In the genomic region with DNA sequence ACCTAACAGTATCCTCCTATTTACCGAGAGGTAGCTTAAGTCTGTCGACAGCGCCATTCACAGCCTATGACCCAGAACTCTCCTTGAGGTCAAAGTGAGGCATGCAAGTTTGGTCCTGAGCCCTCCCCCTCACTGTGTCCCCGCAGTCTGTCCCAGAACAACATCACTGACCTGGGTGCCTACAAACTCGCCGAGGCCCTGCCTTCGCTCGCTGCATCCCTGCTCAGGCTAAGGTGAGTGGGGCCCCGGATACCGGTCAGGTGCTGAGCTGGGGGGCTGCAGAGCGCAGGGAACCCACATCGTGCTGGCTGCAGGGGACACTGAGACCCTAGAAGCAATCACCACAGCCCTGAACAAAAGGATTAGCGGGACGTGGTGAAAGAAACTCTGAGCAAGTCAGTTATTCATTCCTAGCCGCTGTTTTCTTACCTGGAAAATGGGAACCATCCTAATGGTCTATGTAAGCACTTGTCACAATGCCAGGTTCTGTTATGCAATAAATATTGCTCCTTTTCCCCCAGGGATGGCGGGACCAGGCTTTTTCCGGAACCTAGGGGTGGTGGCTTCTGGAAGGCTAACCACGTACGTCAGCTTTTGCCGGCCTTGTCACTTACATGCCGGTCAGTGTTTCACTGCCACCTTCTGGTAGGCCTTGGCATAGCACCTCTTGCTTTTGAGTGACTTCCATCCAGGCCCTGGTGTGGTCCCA, we compare ENCODE assay signal across 8 cellular contexts. TPM values are rescaled to one million over a fixed set of nuclear protein-coding genes. Genes with fewer than 3 reads are reported as not detected.
DNase-seq lines count a peak whose midpoint lies in the region; ATAC-seq and TF ChIP-seq lines count a peak whose summit lies in the region.

No MANE protein-coding gene starts in this region.

- no peaks in the 10 kb centered on the region for H3K9me3 ChIP-seq in lung (ENCODE audit: control insufficient read depth in 2 of 2, insufficient read depth in 1 of 2, low read length in 1 of 2)

- no peaks in the 10 kb centered on the region for H3K27me3 ChIP-seq in dorsolateral prefrontal cortex
- H3K27me3 ChIP-seq in lung (ENCODE audit: control insufficient read depth, insufficient read depth) = no peaks in the 10 kb centered on the region

- WGBS in lung, 2 donors = 47 to 55% methylated on average over 21 of the region's 21 CpGs

- DNase-seq in DMS53 (lab: John Stamatoyannopoulos, UW) = peak; percentile 91
- DNase-seq in NCI-H526 (lab: John Stamatoyannopoulos, UW) = peak; percentile 87 to 97
- peak; percentile 73 for DNase-seq in activated CD4-positive, alpha-beta T cell treated with anti-CD3 and anti-CD28 coated beads, Interleukin-2, amount 50 U/mL, for 1 hour
- DNase-seq in dorsolateral prefrontal cortex = peak; percentile 74 to 96 (median 89)
- peak; percentile 92 for DNase-seq in lung (ENCODE audit: low spot score)
- peak; percentile 66 to 87 (median 73) for DNase-seq in stimulated activated CD4-positive, alpha-beta T cell treated with anti-CD3 and anti-CD28 coated beads, TNF-alpha, amount 100 ng/mL, for 24 hours (ENCODE audit: low read depth in 3 of 3)
- DNase-seq in cortex of kidney (lab: John Stamatoyannopoulos, UW) = no peak

- H3K4me3 ChIP-seq in dorsolateral prefrontal cortex = peak overlapping the region in 50 of 59 donors; percentile 4 to 62 (median 41)
- H3K4me3 ChIP-seq in lung = no peak overlapping the region

- peaks cover 0 to 21% of the 10 kb centered on the region in 2 donors for H3K36me3 ChIP-seq in lung (ENCODE audit: control insufficient read depth in 2 of 2, insufficient read depth in 2 of 2, low read length in 2 of 2)

- H3K27ac ChIP-seq in dorsolateral prefrontal cortex (peak overlapping the region in 10 of 59 donors; percentile 11 to 72 (median 28)), lung (ENCODE audit: low read depth in 1 of 2, low read length in 1 of 2) (peak overlapping the region in 1 of 2 donors; percentile 34)

- peak; percentile 68 for ATAC-seq in HG03103 (IDR thresholded peaks at IDR 0.05; ENCODE audit: low read depth, unreplicated experiment)
- peak; percentile 80 for ATAC-seq in lung (ENCODE audit: insufficient read depth, low FRiP score)

- peaks cover 4 to 10% of the 10 kb centered on the region in 2 donors for H3K4me1 ChIP-seq in lung (ENCODE audit: control insufficient read depth in 2 of 2, insufficient read depth in 2 of 2, low read length in 2 of 2)

- TF ChIP-seq CTCF in dorsolateral prefrontal cortex (IDR thresholded peaks at IDR 0.05 in 54 of 56, conservative IDR thresholded peaks at IDR 0.05 in 2 of 56; ENCODE audit: low read depth in 1 of 56, partially characterized antibody in 56 of 56) (peak; percentile 62 to 98 (median 94)), lung (IDR thresholded peaks at IDR 0.05; ENCODE audit: control extremely low read depth, extremely low read depth) (peak; percentile 94)

- intact Hi-C loops in dorsolateral prefrontal cortex (cut with DNase I) = loop anchor here in 1 of 2 donors (5.0 kb wide), 2 partner anchors 176 to 396 kb away; a partner anchor contains a TSS

RNA-seq across cellular contexts. Expression of a gene that starts 23.8 kb away (rescaled TPM):
- 10 to 100 TPM; 40.9 to 88.1 (median 56.7) TPM for total RNA-seq in dorsolateral prefrontal cortex
- total RNA-seq in lung = 10 to 100 TPM; 19.5 to 35.5 TPM
- polyA plus RNA-seq in lung = 10 to 100 TPM; 22.1 to 33.9 TPM

RNA-seq across cellular contexts. Expression of a gene that starts 25.9 kb away (rescaled TPM):
- total RNA-seq in dorsolateral prefrontal cortex (10 to 100 TPM; 40.5 to 75.1 (median 58.1) TPM), lung (10 to 100 TPM; 38.1 to 44.4 TPM)
- 10 to 100 TPM; 14.3 to 14.7 TPM for polyA plus RNA-seq in lung

RNA-seq across cellular contexts. Expression of a gene that starts 41.4 kb away (rescaled TPM):
- total RNA-seq in dorsolateral prefrontal cortex (10 to 100 TPM in 45 of 120 experiments, 1 to 10 TPM in 75; 2.8 to 32.5 (median 9.1) TPM), lung (10 to 100 TPM; 24.1 to 59.6 TPM)
- polyA plus RNA-seq in lung = 10 to 100 TPM; 11.5 to 29.1 TPM
